In genomic region chr13:35941374-35941773, GRCh38 we compare ENCODE assay signal across 6 cellular contexts.
"Had no signal": no experiment of that assay in that cellular context is flagged by ENCODE, and none has a peak within 500 bp of the region (broad histone marks: within the 10 kb centered on the region; RNA-seq: fewer than 3 reads in every experiment).

No MANE protein-coding gene starts in this region.

- H3K4me2 ChIP-seq: KMS-11 had no signal

- FAIRE-seq: HTR-8/SVneo, K562 had no signal

- ATAC-seq: K562 had no signal

- H3K4me3 ChIP-seq: K562 had no signal

- H3K27ac ChIP-seq: HL-60, KMS-11 had no signal

- DNase-seq: KBM-7, KG1 had no signal

- H3K9ac ChIP-seq: KMS-11 had no signal
